In the genomic region with DNA sequence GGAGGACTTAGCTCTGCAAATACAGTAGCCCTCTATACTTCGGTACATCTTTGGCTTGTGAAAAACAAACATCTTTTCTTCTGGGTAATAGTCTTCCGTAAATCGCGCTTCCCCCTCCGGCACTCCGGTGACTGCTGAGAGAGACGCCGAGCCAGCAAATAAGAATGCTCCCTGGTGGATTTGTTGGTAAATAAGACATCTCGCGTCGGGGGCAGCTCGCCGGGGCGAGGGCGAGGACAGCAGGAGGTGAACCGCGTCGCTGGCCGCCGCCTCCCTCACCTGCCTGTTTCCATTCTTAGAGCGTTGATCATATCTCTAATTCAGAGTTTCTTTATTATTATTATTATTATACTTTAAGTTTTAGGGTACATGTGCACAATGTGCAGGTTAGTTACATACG, we compare ENCODE assay signal across 24 cellular contexts.
"Had no signal": no experiment of that assay in that cellular context is flagged by ENCODE, and none has a peak within 500 bp of the region (broad histone marks: within the 10 kb centered on the region; RNA-seq: fewer than 3 reads in every experiment).

No MANE protein-coding gene starts in this region.

- ATAC-seq: natural killer cell treated with Interleukin-12 subunit alpha and Interleukin-12 subunit beta and Interleukin-15 and Interleukin-18, amount 100 ng/mL, for 72 hours; pancreas; right cardiac atrium; right lobe of liver; stimulated activated effector memory CD8-positive, alpha-beta T cell treated with anti-CD3 and anti-CD28 coated beads, Interleukin-12 subunit alpha, Interleukin-12 subunit beta, amount 100 ng/mL, for 72 hours; stimulated activated naive B cell treated with anti-CD40 and anti-IgM and Interleukin-4, amounts not matched to agents 10 μg/mL and 1 μg/mL and 100 μg/mL, for 72 hours had no signal

- H3K4me1 ChIP-seq: pancreas, prostate gland, right lobe of liver, sigmoid colon, tibial nerve, upper lobe of left lung, vagina had no signal

- H3K27ac ChIP-seq: neutrophil, pancreas, prostate gland, right lobe of liver, sigmoid colon, stomach, thoracic aorta, thyroid gland, tibial nerve, upper lobe of left lung, vagina had no signal

- H3K27me3 ChIP-seq: neutrophil, pancreas, right lobe of liver, sigmoid colon, stomach, thyroid gland, tibial nerve, upper lobe of left lung, vagina had no signal

- H3K36me3 ChIP-seq: neutrophil, pancreas, prostate gland, right lobe of liver, sigmoid colon, stomach, thoracic aorta, thyroid gland, tibial nerve, upper lobe of left lung, vagina had no signal

- H3K9me3 ChIP-seq: neutrophil, pancreas, prostate gland, right lobe of liver, sigmoid colon, stomach, thoracic aorta, thyroid gland, tibial nerve, upper lobe of left lung, vagina had no signal

- H3K4me3 ChIP-seq: pancreas, prostate gland, right lobe of liver, sigmoid colon, stomach, thoracic aorta, thyroid gland, tibial nerve, upper lobe of left lung, vagina had no signal

- DNase-seq: nephron progenitor cell; nucleus accumbens; pancreas; right cardiac atrium; right lobe of liver; sigmoid colon; small intestine; stimulated activated CD4-positive, alpha-beta T cell treated with anti-CD3 and anti-CD28 coated beads, Interleukin-15, amount 100 ng/mL, for 24 hours; stimulated activated CD4-positive, alpha-beta T cell treated with anti-CD3 and anti-CD28 coated beads, Interleukin-2, amount 100 ng/mL, for 24 hours; stimulated activated CD4-positive, alpha-beta T cell treated with anti-CD3 and anti-CD28 coated beads, Interleukin-2, amount 100 ng/mL, for 48 hours; stimulated activated CD4-positive, alpha-beta T cell treated with anti-CD3 and anti-CD28 coated beads, Interleukin-4, amount 100 ng/mL, for 24 hours; stimulated activated naive B cell treated with anti-CD40 and anti-IgM and Interleukin-4, amounts not matched to agents 10 μg/mL and 1 μg/mL and 100 μg/mL, for 72 hours; stimulated activated naive CD4-positive, alpha-beta T cell treated with Interleukin-2 at 50 U/mL for 16 hours; stomach; thyroid gland; trophoblast cell had no signal
